ENCODE assay signal across 28 cellular contexts in genomic region chr2:83435989-83436388, GRCh38.
"Had no signal": no experiment of that assay in that cellular context is flagged by ENCODE, and none has a peak within 500 bp of the region (broad histone marks: within the 10 kb centered on the region; RNA-seq: fewer than 3 reads in every experiment).

No MANE protein-coding gene starts in this region.

- H3K27me3 ChIP-seq: esophagus squamous epithelium, gastrocnemius medialis, heart right ventricle, left lung had no signal

- H3K4me3 Mint-ChIP-seq: dendritic cell treated with granulocyte-macrophage colony-stimulating factor and Interleukin-4, amounts not matched to agents 40 ng/mL and 50 ng/mL, for 4 days; effector memory CD8-positive, alpha-beta T cell; endodermal cell; mesothelial cell of epicardium; naive B cell had no signal

- H3K36me3 ChIP-seq: esophagus squamous epithelium, gastrocnemius medialis, heart right ventricle, left lung, lower lobe of right lung had no signal

- FAIRE-seq: colon, endometrium, islet of Langerhans, keratinocyte had no signal

- H3K9me3 ChIP-seq: esophagus squamous epithelium, gastrocnemius medialis, heart right ventricle, left lung, lower lobe of right lung, mucosa of descending colon had no signal

- H3K4me1 ChIP-seq: esophagus squamous epithelium, gastrocnemius medialis, heart right ventricle, left lung, lower lobe of right lung had no signal

- H3K36me3 Mint-ChIP-seq: mesothelial cell of epicardium, naive B cell had no signal

- H3K27ac ChIP-seq: coronary artery, epithelial cell of prostate, esophagus squamous epithelium, gastrocnemius medialis, heart right ventricle, left lung, lower lobe of right lung had no signal

- H3K27me3 Mint-ChIP-seq: dendritic cell treated with granulocyte-macrophage colony-stimulating factor and Interleukin-4, amounts not matched to agents 40 ng/mL and 50 ng/mL, for 4 days; effector memory CD8-positive, alpha-beta T cell; naive B cell had no signal

- H3K4me1 Mint-ChIP-seq: naive B cell had no signal

- ATAC-seq: effector memory CD8-positive, alpha-beta T cell; esophagus mucosa; gastrocnemius medialis; heart right ventricle; left cardiac atrium; left lung; left ventricle myocardium superior; lower lobe of right lung; mucosa of descending colon had no signal

- DNase-seq: effector CD8-positive, alpha-beta T cell; effector memory CD8-positive, alpha-beta T cell; endodermal cell; erythroblast; esophagus squamous epithelium; foreskin fibroblast; foreskin melanocyte; gastrocnemius medialis; glutamatergic neuron; head of caudate nucleus; heart right ventricle; hippocampal formation; left cardiac atrium; left lung; left ventricle myocardium superior; lower lobe of right lung; mesenchymal stem cell; mucosa of descending colon; naive B cell had no signal

- H3K4me3 ChIP-seq: coronary artery, esophagus squamous epithelium, gastrocnemius medialis, heart right ventricle, left lung, lower lobe of right lung, mucosa of descending colon had no signal

- H3K27ac Mint-ChIP-seq: dendritic cell treated with granulocyte-macrophage colony-stimulating factor and Interleukin-4, amounts not matched to agents 40 ng/mL and 50 ng/mL, for 4 days; effector memory CD8-positive, alpha-beta T cell; endodermal cell; mesothelial cell of epicardium; naive B cell had no signal

- H3K9me3 Mint-ChIP-seq: endodermal cell, mesothelial cell of epicardium had no signal
